In the genomic region with DNA sequence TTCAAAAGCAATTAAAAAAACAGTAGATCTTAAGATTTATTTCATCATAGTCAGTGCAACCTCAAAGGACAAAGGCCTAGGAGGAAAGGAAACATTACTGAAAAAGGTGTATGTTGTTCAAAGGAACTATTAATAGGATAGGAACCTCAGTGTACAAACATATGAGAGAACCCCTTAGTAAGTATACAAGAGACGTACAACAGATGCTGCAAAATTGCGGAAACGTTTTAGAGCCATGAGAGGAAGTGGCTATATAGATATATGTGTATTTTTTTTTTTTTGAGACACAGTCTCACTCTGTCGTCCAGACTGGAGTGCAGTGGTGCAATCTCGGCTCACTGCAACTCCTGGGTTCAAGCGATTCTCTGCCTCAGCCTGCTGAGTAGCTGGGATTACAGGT, we compare ENCODE assay signal across 20 cellular contexts.
"Had no signal": no experiment of that assay in that cellular context is flagged by ENCODE, and none has a peak within 500 bp of the region (broad histone marks: within the 10 kb centered on the region; RNA-seq: fewer than 3 reads in every experiment).

No MANE protein-coding gene starts in this region.

- ATAC-seq: esophagus mucosa; heart left ventricle; left colon; left ventricle myocardium superior; natural killer cell treated with Interleukin-12 subunit alpha and Interleukin-12 subunit beta and Interleukin-15 and Interleukin-18, amount 100 ng/mL, for 72 hours; sciatic nerve; stimulated activated naive B cell treated with anti-CD40 and anti-IgM and Interleukin-4, amounts not matched to agents 10 μg/mL and 1 μg/mL and 100 μg/mL, for 72 hours; stimulated activated naive CD8-positive, alpha-beta T cell treated with anti-CD3 and anti-CD28 coated beads, Interleukin-15, amount 100 ng/mL, for 72 hours; upper lobe of right lung had no signal

- H3K9me3 Mint-ChIP-seq: natural killer cell treated with Interleukin-12 subunit alpha and Interleukin-12 subunit beta and Interleukin-15 and Interleukin-18, amount 100 ng/mL, for 72 hours; stimulated activated naive B cell treated with anti-CD40 and anti-IgM and Interleukin-4, amounts not matched to agents 10 μg/mL and 1 μg/mL and 100 μg/mL, for 72 hours; stimulated activated naive CD8-positive, alpha-beta T cell treated with anti-CD3 and anti-CD28 coated beads, Interleukin-15, amount 100 ng/mL, for 72 hours had no signal

- DNase-seq: cortex of kidney; dorsolateral prefrontal cortex; effector CD8-positive, alpha-beta T cell; heart left ventricle; hippocampal formation; left colon; left ventricle myocardium superior; mesenchymal stem cell; stimulated activated CD4-positive, alpha-beta T cell treated with anti-CD3 and anti-CD28 coated beads, Interleukin-2, amount 100 ng/mL, for 24 hours; stimulated activated CD4-positive, alpha-beta T cell treated with anti-CD3 and anti-CD28 coated beads, Interleukin-4, amount 100 ng/mL, for 4 hours; stimulated activated naive B cell treated with anti-CD40 and anti-IgM and Interleukin-4, amounts not matched to agents 10 μg/mL and 1 μg/mL and 100 μg/mL, for 72 hours; stimulated activated naive CD8-positive, alpha-beta T cell treated with anti-CD3 and anti-CD28 coated beads, Interleukin-15, amount 100 ng/mL, for 72 hours; testis; upper lobe of right lung had no signal

- H3K27me3 Mint-ChIP-seq: natural killer cell treated with Interleukin-12 subunit alpha and Interleukin-12 subunit beta and Interleukin-15 and Interleukin-18, amount 100 ng/mL, for 72 hours; stimulated activated naive B cell treated with anti-CD40 and anti-IgM and Interleukin-4, amounts not matched to agents 10 μg/mL and 1 μg/mL and 100 μg/mL, for 72 hours; stimulated activated naive CD8-positive, alpha-beta T cell treated with anti-CD3 and anti-CD28 coated beads, Interleukin-15, amount 100 ng/mL, for 72 hours had no signal

- H3K9me3 ChIP-seq: heart left ventricle, testis, tibial nerve, upper lobe of right lung, vagina had no signal

- H3K27ac Mint-ChIP-seq: natural killer cell treated with Interleukin-12 subunit alpha and Interleukin-12 subunit beta and Interleukin-15 and Interleukin-18, amount 100 ng/mL, for 72 hours; stimulated activated naive B cell treated with anti-CD40 and anti-IgM and Interleukin-4, amounts not matched to agents 10 μg/mL and 1 μg/mL and 100 μg/mL, for 72 hours; stimulated activated naive CD8-positive, alpha-beta T cell treated with anti-CD3 and anti-CD28 coated beads, Interleukin-15, amount 100 ng/mL, for 72 hours had no signal

- H3K4me1 ChIP-seq: testis, tibial nerve, upper lobe of right lung, vagina had no signal

- H3K36me3 ChIP-seq: vagina had no signal

- H3K4me3 ChIP-seq: dorsolateral prefrontal cortex, heart left ventricle, lung, testis, tibial nerve, upper lobe of right lung, vagina had no signal

- H3K36me3 Mint-ChIP-seq: natural killer cell treated with Interleukin-12 subunit alpha and Interleukin-12 subunit beta and Interleukin-15 and Interleukin-18, amount 100 ng/mL, for 72 hours had no signal

- H3K27ac ChIP-seq: dorsolateral prefrontal cortex, heart left ventricle, testis, tibial nerve, upper lobe of right lung, vagina had no signal

- H3K4me3 Mint-ChIP-seq: natural killer cell treated with Interleukin-12 subunit alpha and Interleukin-12 subunit beta and Interleukin-15 and Interleukin-18, amount 100 ng/mL, for 72 hours; stimulated activated naive B cell treated with anti-CD40 and anti-IgM and Interleukin-4, amounts not matched to agents 10 μg/mL and 1 μg/mL and 100 μg/mL, for 72 hours; stimulated activated naive CD8-positive, alpha-beta T cell treated with anti-CD3 and anti-CD28 coated beads, Interleukin-15, amount 100 ng/mL, for 72 hours had no signal

- H3K27me3 ChIP-seq: dorsolateral prefrontal cortex, heart left ventricle, testis, tibial nerve, upper lobe of right lung, vagina had no signal
